ENCODE assay signal across 14 cellular contexts in genomic region chr17:52027620-52028019, GRCh38.
DNase-seq lines count a peak whose midpoint lies in the region; ATAC-seq, FAIRE-seq and TF ChIP-seq lines count a peak whose summit lies in the region.
"Had no signal": no experiment of that assay in that cellular context is flagged by ENCODE, and none has a peak within 500 bp of the region (broad histone marks: within the 10 kb centered on the region; RNA-seq: fewer than 3 reads in every experiment).

No MANE protein-coding gene starts in this region.

- TF ChIP-seq RAD21 in HepG2 (CRISPR knock-in tag; IDR thresholded peaks at IDR 0.05), result no peak

- ATAC-seq in GM18907 (IDR thresholded peaks at IDR 0.05; ENCODE audit: unreplicated experiment) (no peak), HepG2 (no peak)
- ATAC-seq: body of pancreas had no signal

- H3K4me2 ChIP-seq in astrocyte (ENCODE audit: low read length) (peak overlapping the region; percentile 26), keratinocyte (ENCODE audit: control insufficient read depth, extremely low read depth, insufficient read depth, low read depth, low read length) (peak overlapping the region; percentile 52), HepG2 (ENCODE audit: low read depth, low read length) (no peak overlapping the region)

- no peaks in the 10 kb centered on the region for H3K9me1 ChIP-seq in keratinocyte (ENCODE audit: control insufficient read depth, extremely low read depth, insufficient read depth, low read length)

- no peaks in the 10 kb centered on the region for H3K27me3 ChIP-seq in astrocyte (ENCODE audit: insufficient read depth, low read length)
- H3K27me3 ChIP-seq in keratinocyte (ENCODE audit: control insufficient read depth, extremely low read depth, insufficient read depth, low read length), result no peaks in the 10 kb centered on the region
- H3K27me3 ChIP-seq in HepG2 (ENCODE audit: control insufficient read depth in 1 of 2, insufficient read depth in 2 of 2, low read length in 2 of 2), result no peaks in the 10 kb centered on the region
- H3K27me3 ChIP-seq: body of pancreas, tibial artery had no signal

- TF ChIP-seq EP300 in HepG2 (IDR thresholded peaks at IDR 0.05; ENCODE audit: low read depth in 2 of 2, low read length in 2 of 2), result no peak
- TF ChIP-seq EP300 in HepG2 (CRISPR knock-in tag; IDR thresholded peaks at IDR 0.05; ENCODE audit: borderline replicate concordance), result no peak

- no peak overlapping the region for H3K4me3 Mint-ChIP-seq in astrocyte (ENCODE audit: unreplicated experiment)
- H3K4me3 Mint-ChIP-seq: T-helper 1 cell treated with Interleukin-12 subunit alpha and Interleukin-12 subunit beta and Interleukin-4 antibody, amounts not matched to agents 30 μg/mL and 1 μg/mL, for 36 hours had no signal

- H3K36me3 ChIP-seq in astrocyte (ENCODE audit: insufficient read depth, low read length) (no peaks in the 10 kb centered on the region), keratinocyte (ENCODE audit: control insufficient read depth in 2 of 2, extremely low read depth in 1 of 2, insufficient read depth in 2 of 2, low read length in 2 of 2) (no peaks in the 10 kb centered on the region), HepG2 (replicated peaks in 1 of 2; ENCODE audit: control insufficient read depth in 1 of 2, insufficient read depth in 2 of 2, low read length in 2 of 2) (no peaks in the 10 kb centered on the region)
- H3K36me3 ChIP-seq: tibial artery had no signal

- CTCF ChIA-PET in HepG2 (lab: Yijun Ruan, JAX; ENCODE audit: low intra/inter-chr PET ratio, low total read pairs), result no interaction called here

- peak overlapping the region; percentile 44 for H3K27ac ChIP-seq in astrocyte (ENCODE audit: low read depth, low read length)
- peak overlapping the region; percentile 61 for H3K27ac ChIP-seq in keratinocyte (ENCODE audit: control insufficient read depth, insufficient read depth, low read length)
- no peak overlapping the region for H3K27ac ChIP-seq in HepG2 (ENCODE audit: extremely low read length, insufficient read depth, low read length)
- H3K27ac ChIP-seq: body of pancreas, tibial artery had no signal

- H4K20me1 ChIP-seq in astrocyte (ENCODE audit: insufficient read depth, low read length), result no peaks in the 10 kb centered on the region
- H4K20me1 ChIP-seq in keratinocyte (ENCODE audit: control insufficient read depth, extremely low read depth, insufficient read depth, low read length), result no peaks in the 10 kb centered on the region
- no peaks in the 10 kb centered on the region for H4K20me1 ChIP-seq in HepG2 (ENCODE audit: insufficient read depth, low read length)

- BruUV-seq in HepG2 (replicated peaks; lab: Mats Ljungman, UMichigan), result no TSS peak

- peak overlapping the region; percentile 98 for H3K27ac Mint-ChIP-seq in astrocyte (ENCODE audit: unreplicated experiment)
- H3K27ac Mint-ChIP-seq: T-helper 1 cell treated with Interleukin-12 subunit alpha and Interleukin-12 subunit beta and Interleukin-4 antibody, amounts not matched to agents 30 μg/mL and 1 μg/mL, for 36 hours had no signal

- TF ChIP-seq CTCF in astrocyte (IDR thresholded peaks at IDR 0.05; ENCODE audit: insufficient read depth, low read depth, low read length), result no peak
- TF ChIP-seq CTCF in keratinocyte (optimal IDR thresholded peaks at IDR 0.05 in 1 of 3, IDR thresholded peaks at IDR 0.05 in 1 of 3, conservative IDR thresholded peaks at IDR 0.05 in 1 of 3; ENCODE audit: extremely low read depth in 1 of 3, insufficient read depth in 2 of 3, low read length in 3 of 3), result no peak
- no peak for TF ChIP-seq CTCF in HepG2 (CRISPR knock-in tag; IDR thresholded peaks at IDR 0.05)

- H3K27me3 Mint-ChIP-seq in astrocyte (ENCODE audit: low read depth, unreplicated experiment), result no peaks in the 10 kb centered on the region

- no peaks in the 10 kb centered on the region for H3K9me3 ChIP-seq in astrocyte (ENCODE audit: insufficient read depth, low read depth, low read length)
- H3K9me3 ChIP-seq in keratinocyte (ENCODE audit: control insufficient read depth, low read depth, low read length), result no peaks in the 10 kb centered on the region
- peaks cover 23% of the 10 kb centered on the region; the same call in 1 of the 2 replicates for H3K9me3 ChIP-seq in HepG2 (ENCODE audit: low read length)
- H3K9me3 ChIP-seq: body of pancreas, tibial artery had no signal

- H3K9ac ChIP-seq in astrocyte (ENCODE audit: low read length), result no peak overlapping the region
- H3K9ac ChIP-seq in keratinocyte (ENCODE audit: control insufficient read depth, extremely low read depth, insufficient read depth, low read length), result no peak overlapping the region
- no peak overlapping the region for H3K9ac ChIP-seq in HepG2 (ENCODE audit: insufficient read depth, low read depth, low read length)

- H3K36me3 Mint-ChIP-seq in astrocyte (ENCODE audit: low read depth, unreplicated experiment), result no peaks in the 10 kb centered on the region

- H3K4me1 Mint-ChIP-seq in astrocyte (ENCODE audit: low read depth, unreplicated experiment), result peaks cover 34% of the 10 kb centered on the region

- H2AFZ ChIP-seq in astrocyte (ENCODE audit: low read depth, low read length) (no peak overlapping the region), keratinocyte (ENCODE audit: control insufficient read depth, low read length) (no peak overlapping the region), HepG2 (ENCODE audit: low read length) (no peak overlapping the region)

- H3K4me3 ChIP-seq in astrocyte (ENCODE audit: insufficient read depth, low read depth, low read length), result no peak overlapping the region
- H3K4me3 ChIP-seq in keratinocyte (ENCODE audit: control insufficient read depth in 2 of 3, extremely low read depth in 1 of 3, insufficient read depth in 2 of 3, low read depth in 1 of 3, low read length in 3 of 3), result peak overlapping the region in 2 of 3 experiments; percentile 1 to 10
- no peak overlapping the region for H3K4me3 ChIP-seq in HepG2 (replicated peaks in 1 of 3; ENCODE audit: insufficient read depth in 1 of 3, low read depth in 2 of 3, low read length in 3 of 3)
- H3K4me3 ChIP-seq: body of pancreas, tibial artery had no signal

- H3K79me2 ChIP-seq in astrocyte (ENCODE audit: insufficient read depth, low read length) (no peaks in the 10 kb centered on the region), keratinocyte (ENCODE audit: control insufficient read depth, insufficient read depth, low read length) (no peaks in the 10 kb centered on the region), HepG2 (ENCODE audit: insufficient read depth, low read length) (no peaks in the 10 kb centered on the region)

- POLR2A ChIA-PET in HepG2 (lab: Yijun Ruan, JAX), result no interaction called here

- peak; percentile 26 for DNase-seq in 8988T
- DNase-seq in HCEC 1CT, result peak; percentile 4
- DNase-seq in astrocyte (ENCODE audit: low read depth), result peak; percentile 71
- DNase-seq in keratinocyte (ENCODE audit: low read depth, low spot score), result peak; percentile 30
- DNase-seq in GDM1 (lab: John Stamatoyannopoulos, UW), result no peak
- no peak for DNase-seq in NCI-H526 (lab: John Stamatoyannopoulos, UW)
- no peak for DNase-seq in HepG2 (ENCODE audit: low spot score)
- DNase-seq: activated CD4-positive, alpha-beta T cell treated with anti-CD3 and anti-CD28 coated beads, Interleukin-2, amount 50 U/mL, for 1 hour; body of pancreas; DMS 273 treated with DMSO at 0.1 percent for 48 hours; NCI-H2107; tibial artery had no signal

- dilution Hi-C loops in keratinocyte (cut with MboI; ENCODE audit: extremely low pct_ligation_motif_present, low sequenced_read_pairs), result no loop called here

- no peak for TF ChIP-seq POLR2A in HepG2 (IDR thresholded peaks at IDR 0.05; ENCODE audit: insufficient read depth in 1 of 2, low read depth in 2 of 2, low read length in 2 of 2)

- H3K9me3 Mint-ChIP-seq in astrocyte (ENCODE audit: unreplicated experiment), result no peaks in the 10 kb centered on the region
- H3K9me3 Mint-ChIP-seq: T-helper 1 cell treated with Interleukin-12 subunit alpha and Interleukin-12 subunit beta and Interleukin-4 antibody, amounts not matched to agents 30 μg/mL and 1 μg/mL, for 36 hours had no signal

- intact Hi-C loops in HepG2 (cut with micrococcal nuclease; ENCODE audit: unreplicated experiment), result no loop called here

- in situ Hi-C loops in HepG2 (cut with HindIII; ENCODE audit: extremely low pct_ligation_motif_present, low pct_unique_long_range_greater_than_20kb), result no loop called here

- H3K4me1 ChIP-seq in astrocyte (ENCODE audit: insufficient read depth, low read length) (peaks cover 11% of the 10 kb centered on the region), keratinocyte (ENCODE audit: control insufficient read depth, extremely low read depth, insufficient read depth, low read length) (peaks cover 14% of the 10 kb centered on the region), HepG2 (ENCODE audit: insufficient read depth, low read length) (no peaks in the 10 kb centered on the region)
- H3K4me1 ChIP-seq: body of pancreas, tibial artery had no signal

- peak; percentile 52 for FAIRE-seq in astrocyte (lab: Jason Lieb, UNC)
- FAIRE-seq in keratinocyte (lab: Jason Lieb, UNC), result peak; percentile 85
- no peak for FAIRE-seq in HepG2 (lab: Jason Lieb, UNC)

TF ChIP-seq in HepG2, 621 proteins besides CTCF, POLR2A, EP300 and RAD21 (continues in another document):
- TF ChIP-seq KLF13 (CRISPR knock-in tag; IDR thresholded peaks at IDR 0.05) (no peak), ELF1 (CRISPR knock-in tag; IDR thresholded peaks at IDR 0.05) (no peak), ZC3H13 (CRISPR knock-in tag; IDR thresholded peaks at IDR 0.05) (no peak), THAP8 (CRISPR knock-in tag; IDR thresholded peaks at IDR 0.05; ENCODE audit: borderline replicate concordance) (no peak), IRF1 (CRISPR knock-in tag; IDR thresholded peaks at IDR 0.05; ENCODE audit: low read depth) (no peak)

Comparison
In these comparisons a context has a peak if more than half of its experiments do, and no peak if none do; other contexts are left out.
1. DNase-seq: peak in 8988T (single experiment), HCEC 1CT (single experiment), astrocyte (single experiment) and keratinocyte (single experiment); none in GDM1 (single experiment), NCI-H526 (0 of 2) and HepG2 (single experiment).
2. H3K4me3 ChIP-seq: peak in keratinocyte (2 of 3); none in astrocyte (single experiment) and HepG2 (0 of 3).